1 cellular context compared by ENCODE assay signal in genomic region chr2:190343500-190344274, GRCh38.
A peak's percentile ranks its signal among the peaks of the same experiment; 100 is the strongest.
TF ChIP-seq lines count a peak whose summit lies in the region.

A gene with protein sequence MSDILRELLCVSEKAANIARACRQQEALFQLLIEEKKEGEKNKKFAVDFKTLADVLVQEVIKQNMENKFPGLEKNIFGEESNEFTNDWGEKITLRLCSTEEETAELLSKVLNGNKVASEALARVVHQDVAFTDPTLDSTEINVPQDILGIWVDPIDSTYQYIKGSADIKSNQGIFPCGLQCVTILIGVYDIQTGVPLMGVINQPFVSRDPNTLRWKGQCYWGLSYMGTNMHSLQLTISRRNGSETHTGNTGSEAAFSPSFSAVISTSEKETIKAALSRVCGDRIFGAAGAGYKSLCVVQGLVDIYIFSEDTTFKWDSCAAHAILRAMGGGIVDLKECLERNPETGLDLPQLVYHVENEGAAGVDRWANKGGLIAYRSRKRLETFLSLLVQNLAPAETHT (plus strand): TSS chr2:190343589. CDS start chr2:190360103, 16,514 bp downstream.

TF ChIP-seq in HepG2, 621 proteins besides CTCF, POLR2A, EP300 and RAD21 (continued from another document and continues in another):
- TF ChIP-seq, protein P1, sequence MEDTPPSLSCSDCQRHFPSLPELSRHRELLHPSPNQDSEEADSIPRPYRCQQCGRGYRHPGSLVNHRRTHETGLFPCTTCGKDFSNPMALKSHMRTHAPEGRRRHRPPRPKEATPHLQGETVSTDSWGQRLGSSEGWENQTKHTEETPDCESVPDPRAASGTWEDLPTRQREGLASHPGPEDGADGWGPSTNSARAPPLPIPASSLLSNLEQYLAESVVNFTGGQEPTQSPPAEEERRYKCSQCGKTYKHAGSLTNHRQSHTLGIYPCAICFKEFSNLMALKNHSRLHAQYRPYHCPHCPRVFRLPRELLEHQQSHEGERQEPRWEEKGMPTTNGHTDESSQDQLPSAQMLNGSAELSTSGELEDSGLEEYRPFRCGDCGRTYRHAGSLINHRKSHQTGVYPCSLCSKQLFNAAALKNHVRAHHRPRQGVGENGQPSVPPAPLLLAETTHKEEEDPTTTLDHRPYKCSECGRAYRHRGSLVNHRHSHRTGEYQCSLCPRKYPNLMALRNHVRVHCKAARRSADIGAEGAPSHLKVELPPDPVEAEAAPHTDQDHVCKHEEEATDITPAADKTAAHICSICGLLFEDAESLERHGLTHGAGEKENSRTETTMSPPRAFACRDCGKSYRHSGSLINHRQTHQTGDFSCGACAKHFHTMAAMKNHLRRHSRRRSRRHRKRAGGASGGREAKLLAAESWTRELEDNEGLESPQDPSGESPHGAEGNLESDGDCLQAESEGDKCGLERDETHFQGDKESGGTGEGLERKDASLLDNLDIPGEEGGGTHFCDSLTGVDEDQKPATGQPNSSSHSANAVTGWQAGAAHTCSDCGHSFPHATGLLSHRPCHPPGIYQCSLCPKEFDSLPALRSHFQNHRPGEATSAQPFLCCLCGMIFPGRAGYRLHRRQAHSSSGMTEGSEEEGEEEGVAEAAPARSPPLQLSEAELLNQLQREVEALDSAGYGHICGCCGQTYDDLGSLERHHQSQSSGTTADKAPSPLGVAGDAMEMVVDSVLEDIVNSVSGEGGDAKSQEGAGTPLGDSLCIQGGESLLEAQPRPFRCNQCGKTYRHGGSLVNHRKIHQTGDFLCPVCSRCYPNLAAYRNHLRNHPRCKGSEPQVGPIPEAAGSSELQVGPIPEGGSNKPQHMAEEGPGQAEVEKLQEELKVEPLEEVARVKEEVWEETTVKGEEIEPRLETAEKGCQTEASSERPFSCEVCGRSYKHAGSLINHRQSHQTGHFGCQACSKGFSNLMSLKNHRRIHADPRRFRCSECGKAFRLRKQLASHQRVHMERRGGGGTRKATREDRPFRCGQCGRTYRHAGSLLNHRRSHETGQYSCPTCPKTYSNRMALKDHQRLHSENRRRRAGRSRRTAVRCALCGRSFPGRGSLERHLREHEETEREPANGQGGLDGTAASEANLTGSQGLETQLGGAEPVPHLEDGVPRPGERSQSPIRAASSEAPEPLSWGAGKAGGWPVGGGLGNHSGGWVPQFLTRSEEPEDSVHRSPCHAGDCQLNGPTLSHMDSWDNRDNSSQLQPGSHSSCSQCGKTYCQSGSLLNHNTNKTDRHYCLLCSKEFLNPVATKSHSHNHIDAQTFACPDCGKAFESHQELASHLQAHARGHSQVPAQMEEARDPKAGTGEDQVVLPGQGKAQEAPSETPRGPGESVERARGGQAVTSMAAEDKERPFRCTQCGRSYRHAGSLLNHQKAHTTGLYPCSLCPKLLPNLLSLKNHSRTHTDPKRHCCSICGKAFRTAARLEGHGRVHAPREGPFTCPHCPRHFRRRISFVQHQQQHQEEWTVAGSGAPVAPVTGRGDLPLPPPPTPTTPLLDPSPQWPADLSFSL (CRISPR knock-in tag; IDR thresholded peaks at IDR 0.05), result no peak
- TF ChIP-seq ZSCAN30 (CRISPR knock-in tag; IDR thresholded peaks at IDR 0.05) (no peak), RARA (CRISPR knock-in tag; IDR thresholded peaks at IDR 0.05) (peak; percentile 48; the same call in 1 of the 2 replicates), BATF2 (CRISPR knock-in tag; IDR thresholded peaks at IDR 0.05) (peak; percentile 98), ZNF792 (CRISPR knock-in tag; IDR thresholded peaks at IDR 0.05) (no peak; the same call in 1 of the 2 replicates), FIP1L1 (IDR thresholded peaks at IDR 0.05; ENCODE audit: borderline replicate concordance, insufficient read depth, low read depth, low read length) (no peak), MED8 (CRISPR knock-in tag; IDR thresholded peaks at IDR 0.05; ENCODE audit: insufficient replicate concordance) (no peak), NR2F6 (IDR thresholded peaks at IDR 0.05) (no peak), NR2F6 (CRISPR knock-in tag; IDR thresholded peaks at IDR 0.05) (no peak), ZNF549 (CRISPR knock-in tag; IDR thresholded peaks at IDR 0.05) (no peak), CHCHD3 (CRISPR knock-in tag; IDR thresholded peaks at IDR 0.05) (peak; percentile 86), ERF (CRISPR knock-in tag; IDR thresholded peaks at IDR 0.05) (0 out of 2 replicates have a peak, but pooled peaks have one; percentile 54), ZBTB38 (CRISPR knock-in tag; IDR thresholded peaks at IDR 0.05) (no peak; the same call in 1 of the 2 replicates), MED13 (CRISPR knock-in tag; IDR thresholded peaks at IDR 0.05) (no peak), MTF2 (CRISPR knock-in tag; IDR thresholded peaks at IDR 0.05; ENCODE audit: borderline replicate concordance) (peak; percentile 94; the same call in 1 of the 2 replicates), SP4 (CRISPR knock-in tag; IDR thresholded peaks at IDR 0.05) (peak; percentile 75), NKX3-1 (CRISPR knock-in tag; IDR thresholded peaks at IDR 0.05) (peak; percentile 37; the same call in 1 of the 2 replicates), NPAS2 (CRISPR knock-in tag; IDR thresholded peaks at IDR 0.05; ENCODE audit: borderline replicate concordance) (no peak), TCF7 (IDR thresholded peaks at IDR 0.05; ENCODE audit: low read depth) (no peak), ZFYVE20 (CRISPR knock-in tag; IDR thresholded peaks at IDR 0.05; ENCODE audit: borderline replicate concordance, low read depth) (0 out of 2 replicates have a peak, but pooled peaks have one; percentile 76), FOXO4 (CRISPR knock-in tag; conservative IDR thresholded peaks at IDR 0.05) (no peak), SALL1 (CRISPR knock-in tag; IDR thresholded peaks at IDR 0.05) (peak; percentile 90), GPBP1L1 (CRISPR knock-in tag; IDR thresholded peaks at IDR 0.05) (no peak), PCBP2 (optimal IDR thresholded peaks at IDR 0.05; ENCODE audit: low read depth, low read length, poor library complexity, severe bottlenecking) (no peak), MXD4 (CRISPR knock-in tag; IDR thresholded peaks at IDR 0.05) (peak; percentile 59; the same call in 1 of the 2 replicates), ZNF816 (CRISPR knock-in tag; IDR thresholded peaks at IDR 0.05; ENCODE audit: borderline replicate concordance) (peak; percentile 93; the same call in 1 of the 2 replicates), ZNF550 (CRISPR knock-in tag; IDR thresholded peaks at IDR 0.05; ENCODE audit: borderline replicate concordance) (peak; percentile 96), MBD4 (IDR thresholded peaks at IDR 0.05; ENCODE audit: borderline replicate concordance, low read length) (no peak), PBX2 (CRISPR knock-in tag; IDR thresholded peaks at IDR 0.05) (no peak), SSRP1 (CRISPR knock-in tag; IDR thresholded peaks at IDR 0.05) (0 out of 2 replicates have a peak, but pooled peaks have one; percentile 41), CAMTA2 (CRISPR knock-in tag; IDR thresholded peaks at IDR 0.05; ENCODE audit: borderline replicate concordance) (no peak), NFYB (CRISPR knock-in tag; IDR thresholded peaks at IDR 0.05) (0 out of 2 replicates have a peak, but pooled peaks have one; percentile 6), ZNF121 (CRISPR knock-in tag; IDR thresholded peaks at IDR 0.05) (peak; percentile 39; the same call in 1 of the 2 replicates), GLI4 (CRISPR knock-in tag; IDR thresholded peaks at IDR 0.05; ENCODE audit: borderline replicate concordance) (0 out of 2 replicates have a peak, but pooled peaks have one; percentile 61)
- TF ChIP-seq, protein P2, sequence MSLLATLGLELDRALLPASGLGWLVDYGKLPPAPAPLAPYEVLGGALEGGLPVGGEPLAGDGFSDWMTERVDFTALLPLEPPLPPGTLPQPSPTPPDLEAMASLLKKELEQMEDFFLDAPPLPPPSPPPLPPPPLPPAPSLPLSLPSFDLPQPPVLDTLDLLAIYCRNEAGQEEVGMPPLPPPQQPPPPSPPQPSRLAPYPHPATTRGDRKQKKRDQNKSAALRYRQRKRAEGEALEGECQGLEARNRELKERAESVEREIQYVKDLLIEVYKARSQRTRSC (CRISPR knock-in tag; IDR thresholded peaks at IDR 0.05; ENCODE audit: low read depth), result peak; percentile 59; the same call in 1 of the 2 replicates
- TF ChIP-seq, protein P3, sequence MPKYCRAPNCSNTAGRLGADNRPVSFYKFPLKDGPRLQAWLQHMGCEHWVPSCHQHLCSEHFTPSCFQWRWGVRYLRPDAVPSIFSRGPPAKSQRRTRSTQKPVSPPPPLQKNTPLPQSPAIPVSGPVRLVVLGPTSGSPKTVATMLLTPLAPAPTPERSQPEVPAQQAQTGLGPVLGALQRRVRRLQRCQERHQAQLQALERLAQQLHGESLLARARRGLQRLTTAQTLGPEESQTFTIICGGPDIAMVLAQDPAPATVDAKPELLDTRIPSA (CRISPR knock-in tag; IDR thresholded peaks at IDR 0.05; ENCODE audit: borderline replicate concordance), result no peak; the same call in 1 of the 2 replicates
- TF ChIP-seq, protein P4, sequence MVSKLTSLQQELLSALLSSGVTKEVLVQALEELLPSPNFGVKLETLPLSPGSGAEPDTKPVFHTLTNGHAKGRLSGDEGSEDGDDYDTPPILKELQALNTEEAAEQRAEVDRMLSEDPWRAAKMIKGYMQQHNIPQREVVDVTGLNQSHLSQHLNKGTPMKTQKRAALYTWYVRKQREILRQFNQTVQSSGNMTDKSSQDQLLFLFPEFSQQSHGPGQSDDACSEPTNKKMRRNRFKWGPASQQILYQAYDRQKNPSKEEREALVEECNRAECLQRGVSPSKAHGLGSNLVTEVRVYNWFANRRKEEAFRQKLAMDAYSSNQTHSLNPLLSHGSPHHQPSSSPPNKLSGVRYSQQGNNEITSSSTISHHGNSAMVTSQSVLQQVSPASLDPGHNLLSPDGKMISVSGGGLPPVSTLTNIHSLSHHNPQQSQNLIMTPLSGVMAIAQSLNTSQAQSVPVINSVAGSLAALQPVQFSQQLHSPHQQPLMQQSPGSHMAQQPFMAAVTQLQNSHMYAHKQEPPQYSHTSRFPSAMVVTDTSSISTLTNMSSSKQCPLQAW (CRISPR knock-in tag; IDR thresholded peaks at IDR 0.05), result no peak
